8 cellular contexts compared by ENCODE assay signal in the genomic region with DNA sequence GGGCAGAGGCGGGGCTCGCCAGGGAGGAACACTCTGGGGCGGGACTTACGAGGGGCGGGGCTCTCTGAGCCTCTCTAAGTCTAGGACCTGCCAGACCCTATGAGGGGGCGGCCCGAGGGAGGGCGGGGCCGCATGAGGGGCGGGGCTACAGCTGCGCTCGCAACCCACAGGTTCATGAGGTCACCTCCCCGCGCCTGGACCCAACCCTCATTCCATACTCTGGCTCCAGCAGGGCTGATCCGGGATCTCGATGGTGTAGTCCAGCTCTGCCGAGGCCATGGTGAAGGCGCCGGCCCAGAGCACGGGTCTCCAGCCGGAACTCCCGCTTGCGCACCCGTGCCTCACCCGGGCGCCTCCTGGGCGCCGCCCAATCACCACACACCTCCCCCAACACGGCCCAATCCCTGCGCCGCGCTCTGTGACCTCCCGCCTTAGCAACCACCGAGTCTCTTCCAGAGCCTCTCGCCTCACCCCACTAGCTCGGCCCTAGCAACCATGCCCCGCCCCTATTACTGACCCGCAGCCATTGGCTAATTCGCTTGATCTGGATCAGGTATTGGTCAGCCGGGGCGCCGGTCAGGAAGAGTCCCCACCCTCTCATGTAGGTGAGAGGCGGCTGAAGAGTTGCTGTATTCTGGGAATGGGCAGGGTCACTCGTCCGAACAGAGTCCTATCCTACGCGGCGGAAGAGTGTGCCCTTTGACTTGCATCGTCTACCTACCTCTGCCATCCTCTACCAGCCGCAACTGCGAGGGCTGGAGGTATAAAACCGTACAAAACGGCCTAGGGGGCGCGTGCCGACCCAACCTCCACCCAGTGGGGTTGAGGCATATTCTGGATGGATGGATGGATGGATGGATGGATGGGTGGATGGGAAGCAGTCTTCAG. TPM values are rescaled to one million over a fixed set of nuclear protein-coding genes. Genes with fewer than 3 reads are reported as not detected.
DNase-seq lines count a peak whose midpoint lies in the region; ATAC-seq and TF ChIP-seq lines count a peak whose summit lies in the region.

Gene ARMH1 (plus strand): TSS at position 602 of the 888 bp plus-strand sequence. CDS start 14,984 bp downstream, outside the sequence.
Gene TMEM53 (minus strand): TSS at position 369 of the 888 bp plus-strand sequence. CDS start 90 bp downstream, at position 279.

- H3K9me3 Mint-ChIP-seq in endothelial cell (ENCODE audit: unreplicated experiment) (no peaks in the 10 kb centered on the region), mesothelial cell of epicardium (no peaks in the 10 kb centered on the region)

- peak within 1 kb of the TSS; percentile 98 for H3K27ac Mint-ChIP-seq in endothelial cell (ENCODE audit: unreplicated experiment)
- H3K27ac Mint-ChIP-seq in mesothelial cell of epicardium = peak within 1 kb of the TSS; percentile 93

- ATAC-seq in GM21423 (IDR thresholded peaks at IDR 0.05; ENCODE audit: unreplicated experiment) = peak; percentile 91

- H3K4me1 Mint-ChIP-seq in endothelial cell (ENCODE audit: unreplicated experiment) = peaks cover 42% of the 10 kb centered on the region
- H3K4me1 Mint-ChIP-seq in mesothelial cell of epicardium = peaks cover 27% of the 10 kb centered on the region

- H3K27ac ChIP-seq in HUES48 (ENCODE audit: low read depth, low read length) = peak within 1 kb of the TSS; percentile 93

- H3K36me3 Mint-ChIP-seq in endothelial cell (ENCODE audit: low read depth, unreplicated experiment) (no peaks in the 10 kb centered on the region), mesothelial cell of epicardium (peaks cover 3% of the 10 kb centered on the region)

- H3K4me3 Mint-ChIP-seq in endothelial cell (ENCODE audit: unreplicated experiment) = peak within 1 kb of the TSS; percentile 93
- H3K4me3 Mint-ChIP-seq in mesothelial cell of epicardium = peak within 1 kb of the TSS; percentile 86

- peak within 1 kb of the TSS; percentile 66 for H3K9ac ChIP-seq in HUES48 (ENCODE audit: low read depth, low read length)
- H3K9ac ChIP-seq in NT2/D1 (ENCODE audit: insufficient read length, low read depth) = peak within 1 kb of the TSS; percentile 87

- H3K4me1 ChIP-seq in HUES48 (ENCODE audit: control insufficient read depth, insufficient read depth, low read length) (peaks cover 15% of the 10 kb centered on the region), NT2/D1 (ENCODE audit: insufficient read depth, insufficient read length) (peaks cover 14% of the 10 kb centered on the region)

- TF ChIP-seq CTCF in endothelial cell (IDR thresholded peaks at IDR 0.05; ENCODE audit: unreplicated experiment) (no peak), mesothelial cell of epicardium (IDR thresholded peaks at IDR 0.05; ENCODE audit: unreplicated experiment) (no peak)

- H3K27me3 ChIP-seq in HUES48 (ENCODE audit: control insufficient read depth, insufficient read depth, low read length) = no peaks in the 10 kb centered on the region
- no peaks in the 10 kb centered on the region for H3K27me3 ChIP-seq in NT2/D1 (ENCODE audit: insufficient read depth, insufficient read length)

- H3K36me3 ChIP-seq in HUES48 (ENCODE audit: control insufficient read depth, insufficient read depth, low read length) (no peaks in the 10 kb centered on the region), NT2/D1 (ENCODE audit: insufficient read depth, insufficient read length, low read length) (peaks cover 2% of the 10 kb centered on the region)

- H3K4me3 ChIP-seq in HUES48 (ENCODE audit: low read depth, low read length) (peak within 1 kb of the TSS; percentile 89), NT2/D1 (ENCODE audit: insufficient read length, low read depth) (peak within 1 kb of the TSS; percentile 78)

- H3K27me3 Mint-ChIP-seq in endothelial cell (ENCODE audit: unreplicated experiment) = peaks cover 12% of the 10 kb centered on the region
- H3K27me3 Mint-ChIP-seq in mesothelial cell of epicardium (ENCODE audit: low read depth) = no peaks in the 10 kb centered on the region

- H3K9me3 ChIP-seq in HUES48 (ENCODE audit: control insufficient read depth, insufficient read depth, low read length) (no peaks in the 10 kb centered on the region), NT2/D1 (ENCODE audit: insufficient read depth, low read length) (no peaks in the 10 kb centered on the region)

- peak; percentile 95 for DNase-seq in D341Med (ENCODE audit: low spot score)
- peak; percentile 100 for DNase-seq in NT2/D1 (ENCODE audit: low read depth, low spot score)
- DNase-seq in activated CD8-positive, alpha-beta memory T cell treated with anti-CD3 and anti-CD28 coated beads, Interleukin-2, amount 50 U/mL, for 48 hours = peak; percentile 97
- DNase-seq in endothelial cell (ENCODE audit: low spot score) = peak; percentile 95
- DNase-seq in mesothelial cell of epicardium (ENCODE audit: low spot score in 2 of 2, unreplicated experiment in 2 of 2) = peak; percentile 96 to 97
- DNase-seq in stimulated activated CD8-positive, alpha-beta memory T cell treated with anti-CD3 and anti-CD28 coated beads, Interleukin-15, amount 100 ng/mL, for 4 hours (ENCODE audit: low read depth in 2 of 2) = peak; percentile 91 to 92

RNA-seq across cellular contexts. Expression of gene ARMH1, which starts in this region (rescaled TPM):
- total RNA-seq in endothelial cell (ENCODE audit: unreplicated experiment) (4.1 TPM), mesothelial cell of epicardium (14.9 to 19.1 TPM (median 17.9 TPM) in 3 replicates)

RNA-seq across cellular contexts. Expression of gene TMEM53, which starts in this region (rescaled TPM):
- total RNA-seq in endothelial cell (ENCODE audit: unreplicated experiment) (15.6 TPM), mesothelial cell of epicardium (8.9 to 9.9 TPM (median 9.8 TPM) in 3 replicates)

Comparison
In these comparisons a context has a peak if more than half of its experiments do, and no peak if none do; other contexts are left out.
1. Peak in every context shown above with its lines: DNase-seq, ATAC-seq, H3K4me3 ChIP-seq and H3K27ac ChIP-seq.